ENCODE assay signal across 9 cellular contexts in the genomic region with DNA sequence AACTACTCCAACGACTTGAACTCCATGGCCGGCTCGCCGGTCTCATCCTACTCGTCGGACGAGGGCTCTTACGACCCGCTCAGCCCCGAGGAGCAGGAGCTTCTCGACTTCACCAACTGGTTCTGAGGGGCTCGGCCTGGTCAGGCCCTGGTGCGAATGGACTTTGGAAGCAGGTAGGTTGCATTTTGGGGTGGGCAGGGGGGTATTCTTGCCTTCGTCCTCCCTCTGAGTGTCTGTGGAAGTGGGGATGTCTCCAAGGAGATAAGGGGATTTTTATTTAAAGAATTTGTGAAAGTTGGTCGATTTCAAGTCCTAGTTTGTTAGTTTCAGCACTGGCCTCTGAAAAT. TPM values are rescaled to one million over a fixed set of nuclear protein-coding genes. Genes with fewer than 3 reads are reported as not detected.
A peak's percentile ranks its signal among the peaks of the same experiment; 100 is the strongest.
DNase-seq lines count a peak whose midpoint lies in the region; ATAC-seq and TF ChIP-seq lines count a peak whose summit lies in the region.
"Had no signal": no experiment of that assay in that cellular context is flagged by ENCODE, and none has a peak within 500 bp of the region (broad histone marks: within the 10 kb centered on the region; RNA-seq: fewer than 3 reads in every experiment).

No MANE protein-coding gene starts in this region.

- no peak overlapping the region for H2AK9ac ChIP-seq in IMR-90 (replicated peaks; ENCODE audit: low read depth, low read length, poor library complexity)

- TF ChIP-seq POLR2A in IMR-90 (IDR thresholded peaks at IDR 0.05; ENCODE audit: low read depth, low read length), result no peak
- TF ChIP-seq POLR2A in esophagus squamous epithelium (IDR thresholded peaks at IDR 0.05), result no peak

- no peak overlapping the region for H2BK20ac ChIP-seq in IMR-90 (ENCODE audit: low read depth, low read length)

- ATAC-seq in GM19324 (IDR thresholded peaks at IDR 0.05; ENCODE audit: low FRiP score, unreplicated experiment) (peak; percentile 11), IMR-90 (ENCODE audit: low read depth) (no peak), esophagus mucosa (no peak), GM21717 (IDR thresholded peaks at IDR 0.05; ENCODE audit: unreplicated experiment) (no peak), HG02678 (IDR thresholded peaks at IDR 0.05; ENCODE audit: unreplicated experiment) (no peak), HG03571 (IDR thresholded peaks at IDR 0.05; ENCODE audit: unreplicated experiment) (no peak)

- H4K20me1 ChIP-seq in IMR-90 (ENCODE audit: insufficient read depth, low read length), result no peaks in the 10 kb centered on the region

- H2BK5ac ChIP-seq in IMR-90 (ENCODE audit: low read depth, low read length, poor library complexity, severe bottlenecking), result no peak overlapping the region

- H3K27ac ChIP-seq in IMR-90 (ENCODE audit: insufficient read depth, low read length), result no peak overlapping the region
- no peak overlapping the region for H3K27ac ChIP-seq in esophagus squamous epithelium

- H2AK5ac ChIP-seq in IMR-90 (ENCODE audit: low read depth, low read length), result no peak overlapping the region

- H3K4me3 ChIP-seq in IMR-90 (ENCODE audit: insufficient read depth, low read depth, low read length), result no peak overlapping the region
- H3K4me3 ChIP-seq in esophagus squamous epithelium, result peak overlapping the region in 3 of 4 donors; percentile 19 to 59 (median 40)
- H3K4me3 ChIP-seq in skeletal muscle cell (ENCODE audit: low read depth, low read length), result peak overlapping the region; percentile 46

- TF ChIP-seq CTCF in IMR-90 (conservative IDR thresholded peaks at IDR 0.05; ENCODE audit: low read depth, low read length), result no peak
- TF ChIP-seq CTCF in esophagus squamous epithelium (IDR thresholded peaks at IDR 0.05), result no peak

- in situ Hi-C loops in IMR-90 (cut with MboI; ENCODE audit: low sequenced_read_pairs), result no loop called here

- H3K9me1 ChIP-seq in IMR-90 (ENCODE audit: insufficient read depth, low read length), result no peaks in the 10 kb centered on the region

- H4K8ac ChIP-seq in IMR-90 (ENCODE audit: low read depth in 2 of 2, low read length in 2 of 2), result no peak overlapping the region

- no peaks in the 10 kb centered on the region for H3K36me3 ChIP-seq in IMR-90 (ENCODE audit: control insufficient read depth, insufficient read depth, low read length)
- H3K36me3 ChIP-seq in esophagus squamous epithelium, result no peaks in the 10 kb centered on the region

- H3K4me2 ChIP-seq in IMR-90 (ENCODE audit: low read depth, low read length), result peak overlapping the region; percentile 76; the same call in 1 of the 2 replicates

- no peak overlapping the region for H3K18ac ChIP-seq in IMR-90 (ENCODE audit: low read depth, low read length)

- H3K23ac ChIP-seq in IMR-90 (ENCODE audit: low read depth, low read length), result no peak overlapping the region

- dilution Hi-C loops in IMR-90 (cut with HindIII; ENCODE audit: low sequenced_read_pairs, unreplicated experiment), result no loop called here

- no peak overlapping the region for H3K4ac ChIP-seq in IMR-90 (ENCODE audit: low read depth, low read length)

- TF ChIP-seq RAD21 in IMR-90 (IDR thresholded peaks at IDR 0.05; ENCODE audit: low read length), result no peak

- WGBS in IMR-90 (ENCODE audit: extremely low coverage in 2 of 2, insufficient read length in 1 of 2), 2 experiments, result 0% methylated on average over 1 of the region's 15 CpGs; no CpG with 5 or more reads in 1 of the 2 experiments
- WGBS in esophagus squamous epithelium, 2 donors, result 5 to 9% methylated on average over 3 to 14 of the region's 15 CpGs

- no peak overlapping the region for H4K91ac ChIP-seq in IMR-90 (ENCODE audit: insufficient read depth, low read depth, low read length)

- intact Hi-C loops in IMR-90 (cut with micrococcal nuclease) (no loop called here), esophagus squamous epithelium (cut with DNase I) (no loop called here)

- H3K27me3 ChIP-seq in IMR-90 (ENCODE audit: control insufficient read depth, insufficient read depth, low read length) (peaks cover 53% of the 10 kb centered on the region), esophagus squamous epithelium (peaks cover 0 to 100% (median 30%) of the 10 kb centered on the region in 4 donors)

- H3K14ac ChIP-seq in IMR-90 (replicated peaks; ENCODE audit: low read depth, low read length), result no peak overlapping the region

- peak overlapping the region; percentile 77 for H2AFZ ChIP-seq in IMR-90 (replicated peaks; ENCODE audit: low read length, poor library complexity)

- no TSS peak for BruUV-seq in IMR-90 (replicated peaks; lab: Mats Ljungman, UMichigan)

- no peaks in the 10 kb centered on the region for H3K79me1 ChIP-seq in IMR-90 (ENCODE audit: low read depth in 1 of 2, low read length in 2 of 2)

- no peak overlapping the region for H3K56ac ChIP-seq in IMR-90 (ENCODE audit: extremely low read depth, insufficient read depth, low read length)

- no peak overlapping the region for H2BK120ac ChIP-seq in IMR-90 (ENCODE audit: low read depth, low read length)

- DNase-seq in IMR-90, result no peak
- DNase-seq in esophagus squamous epithelium (lab: John Stamatoyannopoulos, UW), result no peak
- no peak for DNase-seq in skeletal muscle cell (ENCODE audit: low read depth)
- DNase-seq: NCI-H187 treated with DMSO at 0.1 percent for 48 hours had no signal

- no peak overlapping the region for H2BK15ac ChIP-seq in IMR-90 (ENCODE audit: low read depth, low read length)

- H3K4me1 ChIP-seq in IMR-90 (ENCODE audit: control insufficient read depth, insufficient read depth, low read length) (no peaks in the 10 kb centered on the region), esophagus squamous epithelium (peaks cover 10 to 34% (median 13%) of the 10 kb centered on the region in 3 donors)

- H4K5ac ChIP-seq in IMR-90 (ENCODE audit: low read depth, low read length), result no peak overlapping the region

- H3K9ac ChIP-seq in IMR-90 (ENCODE audit: low read depth, low read length), result no peak overlapping the region

- H3K9me3 ChIP-seq in IMR-90 (ENCODE audit: control insufficient read depth, insufficient read depth, low read length) (0 out of 2 replicates have a peak, but pooled peaks cover 2% of the 10 kb centered on the region), esophagus squamous epithelium (peaks cover 0 to 8% (median 7%) of the 10 kb centered on the region in 3 donors)

- POLR2A ChIA-PET in IMR-90 (lab: Charles Lee; ENCODE audit: unreplicated experiment), result no interaction called here

- CTCF ChIA-PET in IMR-90 (lab: Yijun Ruan, JAX), result no interaction called here

TF ChIP-seq in IMR-90, 13 proteins besides CTCF, POLR2A, EP300 and RAD21:
- TF ChIP-seq CHD1 (IDR thresholded peaks at IDR 0.05; ENCODE audit: low read depth, low read length) (no peak), SMC3 (IDR thresholded peaks at IDR 0.05; ENCODE audit: low read depth, low read length) (no peak), FOS (IDR thresholded peaks at IDR 0.05; ENCODE audit: low read depth, low read length) (no peak), RCOR1 (IDR thresholded peaks at IDR 0.05; ENCODE audit: insufficient replicate concordance, low read length) (no peak), RFX5 (IDR thresholded peaks at IDR 0.05; ENCODE audit: low read depth, low read length) (no peak), MAFK (IDR thresholded peaks at IDR 0.05; ENCODE audit: low read depth, low read length) (no peak), ELK1 (IDR thresholded peaks at IDR 0.05; ENCODE audit: borderline replicate concordance, low read depth, low read length) (no peak), BHLHE40 (IDR thresholded peaks at IDR 0.05; ENCODE audit: low read depth, low read length) (no peak), MAZ (IDR thresholded peaks at IDR 0.05; ENCODE audit: borderline replicate concordance, low read depth, low read length) (no peak), NFE2L2 (IDR thresholded peaks at IDR 0.05; ENCODE audit: low read depth, low read length) (no peak), MXI1 (IDR thresholded peaks at IDR 0.05; ENCODE audit: borderline replicate concordance, low read depth, low read length) (no peak), CEBPB (IDR thresholded peaks at IDR 0.05; ENCODE audit: low read depth, low read length) (no peak)
- TF ChIP-seq, protein P1, sequence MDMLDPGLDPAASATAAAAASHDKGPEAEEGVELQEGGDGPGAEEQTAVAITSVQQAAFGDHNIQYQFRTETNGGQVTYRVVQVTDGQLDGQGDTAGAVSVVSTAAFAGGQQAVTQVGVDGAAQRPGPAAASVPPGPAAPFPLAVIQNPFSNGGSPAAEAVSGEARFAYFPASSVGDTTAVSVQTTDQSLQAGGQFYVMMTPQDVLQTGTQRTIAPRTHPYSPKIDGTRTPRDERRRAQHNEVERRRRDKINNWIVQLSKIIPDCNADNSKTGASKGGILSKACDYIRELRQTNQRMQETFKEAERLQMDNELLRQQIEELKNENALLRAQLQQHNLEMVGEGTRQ (IDR thresholded peaks at IDR 0.05; ENCODE audit: low read depth, low read length), result no peak
TF ChIP-seq in IMR-90: peak in this region for 0.

RNA-seq across cellular contexts. Expression of gene ASCL1, which starts 1.3 kb away (rescaled TPM):
- total RNA-seq in IMR-90 (2012; rRNA removed) (not detected in 2 replicates), esophagus squamous epithelium (not detected), esophagus mucosa (not detected)
- not detected in 2 replicates for polyA plus RNA-seq in IMR-90 (2012; rRNA removed)
- polyA plus RNA-seq in IMR-90 (2012; cell fraction: cytosol; rRNA removed), result not detected in 2 replicates
- not detected in 2 replicates for polyA plus RNA-seq in IMR-90 (2012; cell fraction: nucleus; rRNA removed; ENCODE audit: low replicate concordance)

RNA-seq across cellular contexts. Expression of gene PAH, which starts 41.8 kb away (rescaled TPM):
- total RNA-seq in IMR-90 (2012; rRNA removed), result not detected in 2 replicates
- polyA plus RNA-seq in IMR-90 (2012; rRNA removed), result not detected in 2 replicates
- not detected in 2 replicates for polyA plus RNA-seq in IMR-90 (2012; cell fraction: cytosol; rRNA removed)
- polyA plus RNA-seq in IMR-90 (2012; cell fraction: nucleus; rRNA removed; ENCODE audit: low replicate concordance), result not detected in 2 replicates
- not detected for total RNA-seq in esophagus squamous epithelium
- not detected for total RNA-seq in esophagus mucosa
